ENCODE assay signal across 17 cellular contexts in genomic region chr5:151520294-151520693, GRCh38.
DNase-seq lines count a peak whose midpoint lies in the region.
"Had no signal": no experiment of that assay in that cellular context is flagged by ENCODE, and none has a peak within 500 bp of the region (broad histone marks: within the 10 kb centered on the region; RNA-seq: fewer than 3 reads in every experiment).

No MANE protein-coding gene starts in this region.

- no peaks in the 10 kb centered on the region for H3K27me3 ChIP-seq in adipocyte (replicated peaks; ENCODE audit: control insufficient read depth, insufficient read depth, low read length)
- H3K27me3 ChIP-seq: breast epithelium, stomach, vagina had no signal

- no peaks in the 10 kb centered on the region for H3K9me3 ChIP-seq in adipocyte (ENCODE audit: control insufficient read depth, low read length)
- H3K9me3 ChIP-seq: breast epithelium, stomach, vagina had no signal

- no peak overlapping the region for H3K9ac ChIP-seq in adipocyte (ENCODE audit: low read length)

- DNase-seq in NCI-H82 (lab: John Stamatoyannopoulos, UW), result peak; percentile 33
- no peak for DNase-seq in NCI-H82 treated with DMSO at 0.1 percent for 48 hours (lab: John Stamatoyannopoulos, UW; ENCODE audit: unreplicated experiment)
- peak; percentile 27 for DNase-seq in MV-4-11 (lab: John Stamatoyannopoulos, UW)
- peak; percentile 10 for DNase-seq in adipocyte (ENCODE audit: low read depth)
- DNase-seq in myocyte (ENCODE audit: low read depth), result peak; percentile 9
- DNase-seq in NCI-H1930 (lab: John Stamatoyannopoulos, UW), result no peak
- DNase-seq in activated T-cell treated with anti-CD3 and anti-CD28 coated beads for 4 hours, result no peak
- DNase-seq in NCI-H1417 treated with DMSO at 0.1 percent for 48 hours (lab: John Stamatoyannopoulos, UW), result no peak
- DNase-seq: activated CD4-positive, alpha-beta T cell treated with anti-CD3 and anti-CD28 coated beads, Interleukin-2, amount 50 U/mL, for 1 hour; activated T-cell treated with anti-CD3 and anti-CD28 coated beads, Interleukin-2, amount 50 U/mL, for 24 hours; effector CD8-positive, alpha-beta T cell; NCI-H2081 treated with DMSO at 0.1 percent for 48 hours; NCI-H69; stimulated activated CD4-positive, alpha-beta T cell treated with anti-CD3 and anti-CD28 coated beads, Interleukin-15, amount 100 ng/mL, for 24 hours; stomach had no signal

- no peak overlapping the region for H3K4me3 ChIP-seq in adipocyte (ENCODE audit: low read length)
- H3K4me3 ChIP-seq: breast epithelium, stomach, vagina had no signal

- no peaks in the 10 kb centered on the region for H3K36me3 ChIP-seq in adipocyte (ENCODE audit: control insufficient read depth, insufficient read depth, low read length, severe bottlenecking)
- H3K36me3 ChIP-seq: breast epithelium, stomach had no signal

- no peaks in the 10 kb centered on the region for H3K4me1 ChIP-seq in adipocyte (ENCODE audit: control insufficient read depth, insufficient read depth, low read length)
- H3K4me1 ChIP-seq: breast epithelium, stomach, vagina had no signal

Comparison
In these comparisons a context has a peak if more than half of its experiments do, and no peak if none do; other contexts are left out.
1. DNase-seq: peak in NCI-H82 (single experiment), MV-4-11 (single experiment), adipocyte (single experiment) and myocyte (single experiment); none in NCI-H82 treated with DMSO at 0.1 percent for 48 hours (single experiment), NCI-H1930 (0 of 2), activated T-cell treated with anti-CD3 and anti-CD28 coated beads for 4 hours (single experiment) and NCI-H1417 treated with DMSO at 0.1 percent for 48 hours (single experiment).